2 cellular contexts compared by ENCODE assay signal in the genomic region with DNA sequence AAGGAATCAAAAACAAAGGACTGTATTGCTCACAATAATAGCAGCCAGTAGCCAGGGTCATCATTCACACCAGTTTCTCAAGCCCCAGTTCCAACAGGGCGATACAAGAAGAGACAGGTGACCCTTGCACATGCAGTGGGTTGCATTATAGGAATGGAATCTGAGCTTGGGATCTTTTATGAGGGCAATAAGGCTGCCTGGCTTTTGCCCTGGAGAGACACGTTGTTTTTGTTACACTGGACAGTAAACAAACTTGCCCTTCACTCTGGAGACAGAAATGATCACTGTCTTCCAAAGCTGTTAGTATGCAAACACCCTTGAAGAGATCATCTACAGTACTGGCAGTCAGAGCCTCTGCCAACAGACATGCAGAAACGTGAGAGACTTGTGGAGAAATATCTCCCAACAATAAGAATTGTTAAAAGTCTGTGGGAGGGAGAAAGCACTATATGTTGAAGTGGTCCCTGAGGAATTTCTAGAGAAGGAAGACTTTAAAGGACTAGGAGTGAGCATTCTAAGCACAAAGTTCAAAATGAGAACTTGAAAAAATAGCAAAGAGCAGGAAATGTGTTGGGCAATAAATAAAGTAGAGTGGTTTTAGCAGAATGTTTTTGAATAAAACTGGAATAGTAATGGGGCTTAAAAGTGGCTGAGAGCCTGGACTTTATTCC.
TF ChIP-seq lines count a peak whose summit lies in the region.

No MANE protein-coding gene starts in this region.

TF ChIP-seq in HCT116, 20 proteins besides CTCF, POLR2A, EP300 and RAD21:
- TF ChIP-seq, protein P1, sequence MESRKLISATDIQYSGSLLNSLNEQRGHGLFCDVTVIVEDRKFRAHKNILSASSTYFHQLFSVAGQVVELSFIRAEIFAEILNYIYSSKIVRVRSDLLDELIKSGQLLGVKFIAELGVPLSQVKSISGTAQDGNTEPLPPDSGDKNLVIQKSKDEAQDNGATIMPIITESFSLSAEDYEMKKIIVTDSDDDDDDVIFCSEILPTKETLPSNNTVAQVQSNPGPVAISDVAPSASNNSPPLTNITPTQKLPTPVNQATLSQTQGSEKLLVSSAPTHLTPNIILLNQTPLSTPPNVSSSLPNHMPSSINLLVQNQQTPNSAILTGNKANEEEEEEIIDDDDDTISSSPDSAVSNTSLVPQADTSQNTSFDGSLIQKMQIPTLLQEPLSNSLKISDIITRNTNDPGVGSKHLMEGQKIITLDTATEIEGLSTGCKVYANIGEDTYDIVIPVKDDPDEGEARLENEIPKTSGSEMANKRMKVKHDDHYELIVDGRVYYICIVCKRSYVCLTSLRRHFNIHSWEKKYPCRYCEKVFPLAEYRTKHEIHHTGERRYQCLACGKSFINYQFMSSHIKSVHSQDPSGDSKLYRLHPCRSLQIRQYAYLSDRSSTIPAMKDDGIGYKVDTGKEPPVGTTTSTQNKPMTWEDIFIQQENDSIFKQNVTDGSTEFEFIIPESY (IDR thresholded peaks at IDR 0.05; ENCODE audit: extremely low read depth, insufficient replicate concordance, low read length): no peak
- TF ChIP-seq ZFX (IDR thresholded peaks at IDR 0.05) (no peak), ELF1 (IDR thresholded peaks at IDR 0.05; ENCODE audit: borderline replicate concordance, low read depth) (no peak), ZNF274 (IDR thresholded peaks at IDR 0.05; ENCODE audit: low read depth, low read length) (no peak), SIN3A (IDR thresholded peaks at IDR 0.05; ENCODE audit: low read depth) (no peak), YY1 (IDR thresholded peaks at IDR 0.05; ENCODE audit: extremely low read depth, insufficient replicate concordance, low read depth, low read length) (no peak), CEBPB (IDR thresholded peaks at IDR 0.05; ENCODE audit: low read depth) (no peak), EZH2 (IDR thresholded peaks at IDR 0.05) (no peak), JUND (IDR thresholded peaks at IDR 0.05) (no peak), SP1 (IDR thresholded peaks at IDR 0.05; ENCODE audit: low read depth) (no peak), TCF7L2 (IDR thresholded peaks at IDR 0.05; ENCODE audit: borderline replicate concordance, extremely low read depth, insufficient read depth, insufficient read length) (no peak), POLR2AphosphoS5 (IDR thresholded peaks at IDR 0.05; ENCODE audit: low read depth, low read length) (no peak), FOSL1 (IDR thresholded peaks at IDR 0.05; ENCODE audit: low read depth) (no peak), SRF (IDR thresholded peaks at IDR 0.05; ENCODE audit: low read depth) (no peak)
- TF ChIP-seq, protein P2, sequence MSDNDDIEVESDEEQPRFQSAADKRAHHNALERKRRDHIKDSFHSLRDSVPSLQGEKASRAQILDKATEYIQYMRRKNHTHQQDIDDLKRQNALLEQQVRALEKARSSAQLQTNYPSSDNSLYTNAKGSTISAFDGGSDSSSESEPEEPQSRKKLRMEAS (IDR thresholded peaks at IDR 0.05): no peak
- TF ChIP-seq, protein P3, sequence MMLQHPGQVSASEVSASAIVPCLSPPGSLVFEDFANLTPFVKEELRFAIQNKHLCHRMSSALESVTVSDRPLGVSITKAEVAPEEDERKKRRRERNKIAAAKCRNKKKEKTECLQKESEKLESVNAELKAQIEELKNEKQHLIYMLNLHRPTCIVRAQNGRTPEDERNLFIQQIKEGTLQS (IDR thresholded peaks at IDR 0.05): no peak
- TF ChIP-seq, protein P4, sequence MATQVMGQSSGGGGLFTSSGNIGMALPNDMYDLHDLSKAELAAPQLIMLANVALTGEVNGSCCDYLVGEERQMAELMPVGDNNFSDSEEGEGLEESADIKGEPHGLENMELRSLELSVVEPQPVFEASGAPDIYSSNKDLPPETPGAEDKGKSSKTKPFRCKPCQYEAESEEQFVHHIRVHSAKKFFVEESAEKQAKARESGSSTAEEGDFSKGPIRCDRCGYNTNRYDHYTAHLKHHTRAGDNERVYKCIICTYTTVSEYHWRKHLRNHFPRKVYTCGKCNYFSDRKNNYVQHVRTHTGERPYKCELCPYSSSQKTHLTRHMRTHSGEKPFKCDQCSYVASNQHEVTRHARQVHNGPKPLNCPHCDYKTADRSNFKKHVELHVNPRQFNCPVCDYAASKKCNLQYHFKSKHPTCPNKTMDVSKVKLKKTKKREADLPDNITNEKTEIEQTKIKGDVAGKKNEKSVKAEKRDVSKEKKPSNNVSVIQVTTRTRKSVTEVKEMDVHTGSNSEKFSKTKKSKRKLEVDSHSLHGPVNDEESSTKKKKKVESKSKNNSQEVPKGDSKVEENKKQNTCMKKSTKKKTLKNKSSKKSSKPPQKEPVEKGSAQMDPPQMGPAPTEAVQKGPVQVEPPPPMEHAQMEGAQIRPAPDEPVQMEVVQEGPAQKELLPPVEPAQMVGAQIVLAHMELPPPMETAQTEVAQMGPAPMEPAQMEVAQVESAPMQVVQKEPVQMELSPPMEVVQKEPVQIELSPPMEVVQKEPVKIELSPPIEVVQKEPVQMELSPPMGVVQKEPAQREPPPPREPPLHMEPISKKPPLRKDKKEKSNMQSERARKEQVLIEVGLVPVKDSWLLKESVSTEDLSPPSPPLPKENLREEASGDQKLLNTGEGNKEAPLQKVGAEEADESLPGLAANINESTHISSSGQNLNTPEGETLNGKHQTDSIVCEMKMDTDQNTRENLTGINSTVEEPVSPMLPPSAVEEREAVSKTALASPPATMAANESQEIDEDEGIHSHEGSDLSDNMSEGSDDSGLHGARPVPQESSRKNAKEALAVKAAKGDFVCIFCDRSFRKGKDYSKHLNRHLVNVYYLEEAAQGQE (IDR thresholded peaks at IDR 0.05; ENCODE audit: low read depth): no peak

TF ChIP-seq in HEK293T, 16 proteins besides CTCF, POLR2A, EP300 and RAD21 (continued from another document):
- no peak for TF ChIP-seq FOXA1 (IDR thresholded peaks at IDR 0.05)
- no peak for TF ChIP-seq BHLHE40 (IDR thresholded peaks at IDR 0.05; ENCODE audit: borderline replicate concordance)
- no peak for TF ChIP-seq TARDBP (IDR thresholded peaks at IDR 0.05)
- no peak for TF ChIP-seq FOXK2 (IDR thresholded peaks at IDR 0.05)
- no peak for TF ChIP-seq L3MBTL2 (conservative IDR thresholded peaks at IDR 0.05)
- no peak for TF ChIP-seq CTBP1 (IDR thresholded peaks at IDR 0.05; ENCODE audit: borderline replicate concordance)
- TF ChIP-seq FOXM1 (IDR thresholded peaks at IDR 0.05; ENCODE audit: borderline replicate concordance): no peak
- TF ChIP-seq LEF1 (IDR thresholded peaks at IDR 0.05; ENCODE audit: borderline replicate concordance): no peak
- no peak for TF ChIP-seq NFRKB (IDR thresholded peaks at IDR 0.05)
- TF ChIP-seq SP1 (IDR thresholded peaks at IDR 0.05): no peak
